Comparison of ENCODE assay signal across 2 cellular contexts in the genomic region with DNA sequence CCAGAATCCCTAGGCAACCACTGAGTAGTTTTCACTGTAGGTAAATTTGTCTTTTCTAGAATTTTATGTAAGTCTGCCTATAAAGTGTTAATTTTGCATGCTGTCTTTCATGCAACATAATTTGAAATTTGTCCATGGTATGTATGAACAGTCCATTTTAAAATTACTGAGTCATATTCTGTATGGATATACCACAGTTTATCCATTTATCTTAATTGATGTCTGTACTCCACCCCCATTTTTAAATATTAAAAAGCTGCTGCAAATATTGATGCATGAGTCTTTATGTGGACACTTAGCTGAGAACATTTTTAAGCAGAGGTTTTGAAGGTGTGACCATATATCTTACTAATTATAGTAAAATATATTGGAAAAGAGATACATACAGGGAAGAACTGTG.
TF ChIP-seq lines count a peak whose summit lies in the region.

No MANE protein-coding gene starts in this region.

TF ChIP-seq in SK-N-SH treated with all-trans-retinoic acid at 6 μM for 48 hours, 23 proteins besides CTCF, POLR2A, EP300 and RAD21:
- TF ChIP-seq, protein P1, sequence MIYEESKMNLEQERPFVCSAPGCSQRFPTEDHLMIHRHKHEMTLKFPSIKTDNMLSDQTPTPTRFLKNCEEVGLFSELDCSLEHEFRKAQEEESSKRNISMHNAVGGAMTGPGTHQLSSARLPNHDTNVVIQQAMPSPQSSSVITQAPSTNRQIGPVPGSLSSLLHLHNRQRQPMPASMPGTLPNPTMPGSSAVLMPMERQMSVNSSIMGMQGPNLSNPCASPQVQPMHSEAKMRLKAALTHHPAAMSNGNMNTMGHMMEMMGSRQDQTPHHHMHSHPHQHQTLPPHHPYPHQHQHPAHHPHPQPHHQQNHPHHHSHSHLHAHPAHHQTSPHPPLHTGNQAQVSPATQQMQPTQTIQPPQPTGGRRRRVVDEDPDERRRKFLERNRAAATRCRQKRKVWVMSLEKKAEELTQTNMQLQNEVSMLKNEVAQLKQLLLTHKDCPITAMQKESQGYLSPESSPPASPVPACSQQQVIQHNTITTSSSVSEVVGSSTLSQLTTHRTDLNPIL (CRISPR knock-in tag; IDR thresholded peaks at IDR 0.05; ENCODE audit: low read depth): no peak
- TF ChIP-seq PPARA (CRISPR knock-in tag; IDR thresholded peaks at IDR 0.05; ENCODE audit: borderline replicate concordance): no peak
- no peak for TF ChIP-seq POU6F1 (CRISPR knock-in tag; IDR thresholded peaks at IDR 0.05; ENCODE audit: borderline replicate concordance, low read depth)
- peak; percentile 96 for TF ChIP-seq ZNF8 (CRISPR knock-in tag; IDR thresholded peaks at IDR 0.05)
- TF ChIP-seq ZNF70 (CRISPR knock-in tag; IDR thresholded peaks at IDR 0.05): no peak
- no peak for TF ChIP-seq ZNF565 (CRISPR knock-in tag; conservative IDR thresholded peaks at IDR 0.05; ENCODE audit: low read depth)

TF ChIP-seq in SK-N-SH, 30 proteins besides CTCF, POLR2A, EP300 and RAD21:
- TF ChIP-seq, protein P2, sequence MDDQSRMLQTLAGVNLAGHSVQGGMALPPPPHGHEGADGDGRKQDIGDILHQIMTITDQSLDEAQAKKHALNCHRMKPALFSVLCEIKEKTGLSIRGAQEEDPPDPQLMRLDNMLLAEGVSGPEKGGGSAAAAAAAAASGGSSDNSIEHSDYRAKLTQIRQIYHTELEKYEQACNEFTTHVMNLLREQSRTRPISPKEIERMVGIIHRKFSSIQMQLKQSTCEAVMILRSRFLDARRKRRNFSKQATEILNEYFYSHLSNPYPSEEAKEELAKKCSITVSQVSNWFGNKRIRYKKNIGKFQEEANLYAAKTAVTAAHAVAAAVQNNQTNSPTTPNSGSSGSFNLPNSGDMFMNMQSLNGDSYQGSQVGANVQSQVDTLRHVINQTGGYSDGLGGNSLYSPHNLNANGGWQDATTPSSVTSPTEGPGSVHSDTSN (IDR thresholded peaks at IDR 0.05): no peak
- no peak for TF ChIP-seq SIN3A (IDR thresholded peaks at IDR 0.05; ENCODE audit: borderline replicate concordance, low read depth, low read length)
- no peak for TF ChIP-seq CHD2 (IDR thresholded peaks at IDR 0.05; ENCODE audit: low read length, partially characterized antibody)
- no peak for TF ChIP-seq RXRA (IDR thresholded peaks at IDR 0.05; ENCODE audit: borderline replicate concordance, low read depth)
